8 cellular contexts compared by ENCODE assay signal in genomic region chr19:2391118-2391725, GRCh38. TPM values are rescaled to one million over a fixed set of nuclear protein-coding genes. Genes with fewer than 3 reads are reported as not detected.
DNase-seq lines count a peak whose midpoint lies in the region; ATAC-seq, FAIRE-seq and TF ChIP-seq lines count a peak whose summit lies in the region.

No MANE protein-coding gene starts in this region.

- no peak overlapping the region for H3K4me2 ChIP-seq in Loucy (ENCODE audit: low read depth, low read length, poor library complexity, severe bottlenecking)

- H3K9me3 Mint-ChIP-seq in activated CD8-positive, alpha-beta memory T cell treated with anti-CD3 and anti-CD28 coated beads, Interleukin-2, amount 10 ng/mL, durations not matched to agents 7 days and 5 days (ENCODE audit: low read depth), result no peaks in the 10 kb centered on the region

- no peaks in the 10 kb centered on the region for H3F3A ChIP-seq in Loucy (ENCODE audit: low read depth)

- no peaks in the 10 kb centered on the region for H3K36me3 ChIP-seq in Loucy (ENCODE audit: insufficient read depth, low read length)
- no peaks in the 10 kb centered on the region for H3K36me3 ChIP-seq in breast epithelium
- no peaks in the 10 kb centered on the region for H3K36me3 ChIP-seq in kidney (ENCODE audit: control insufficient read depth in 1 of 2, insufficient read depth in 2 of 2, low read length in 2 of 2)

- no peak overlapping the region for H3K4me3 ChIP-seq in Loucy (ENCODE audit: low read length, poor library complexity, severe bottlenecking)
- no peak overlapping the region for H3K4me3 ChIP-seq in breast epithelium
- no peak overlapping the region for H3K4me3 ChIP-seq in kidney (ENCODE audit: low read length in 2 of 2)

- H3K27ac ChIP-seq in breast epithelium (no peak overlapping the region), kidney (ENCODE audit: low read depth in 2 of 2, low read length in 2 of 2) (no peak overlapping the region)

- H3K36me3 Mint-ChIP-seq in activated CD8-positive, alpha-beta memory T cell treated with anti-CD3 and anti-CD28 coated beads, Interleukin-2, amount 10 ng/mL, durations not matched to agents 7 days and 5 days, result no peaks in the 10 kb centered on the region

- no peak overlapping the region for H3K4me3 Mint-ChIP-seq in activated CD8-positive, alpha-beta memory T cell treated with anti-CD3 and anti-CD28 coated beads, Interleukin-2, amount 10 ng/mL, durations not matched to agents 7 days and 5 days

- H3K9ac ChIP-seq in Loucy (ENCODE audit: low read depth, low read length, poor library complexity, severe bottlenecking), result no peak overlapping the region
- H3K9ac ChIP-seq in kidney (ENCODE audit: low read length in 2 of 2), result no peak overlapping the region

- H3K27ac Mint-ChIP-seq in activated CD8-positive, alpha-beta memory T cell treated with anti-CD3 and anti-CD28 coated beads, Interleukin-2, amount 10 ng/mL, durations not matched to agents 7 days and 5 days, result no peak overlapping the region

- TF ChIP-seq CTCF in Loucy (conservative IDR thresholded peaks at IDR 0.05; ENCODE audit: low read length) (peak; percentile 81), breast epithelium (IDR thresholded peaks at IDR 0.05) (peak; percentile 68 to 84 (median 81)), kidney (IDR thresholded peaks at IDR 0.05; ENCODE audit: borderline replicate concordance, extremely low read depth, insufficient read depth) (peak; percentile 73)

- peak; percentile 61 for FAIRE-seq in kidney (lab: Jason Lieb, UNC)

- peak; percentile 51 for DNase-seq in activated CD8-positive, alpha-beta memory T cell treated with anti-CD3 and anti-CD28 coated beads, Interleukin-2, amount 10 ng/mL, durations not matched to agents 7 days and 5 days
- DNase-seq in activated CD8-positive, alpha-beta memory T cell treated with anti-CD3 and anti-CD28 coated beads for 24 hours, result no peak
- DNase-seq in SK-N-DZ (ENCODE audit: low spot score) (peak; percentile 70), breast epithelium (ENCODE audit: low spot score in 2 of 2) (no peak), kidney (no peak)
- peak in 4 of 6 experiments; percentile 19 to 57 (median 38) for DNase-seq in stimulated activated naive CD4-positive, alpha-beta T cell (lab: John Stamatoyannopoulos, UW)

- peak; percentile 42 for ATAC-seq in activated CD8-positive, alpha-beta memory T cell treated with anti-CD3 and anti-CD28 coated beads, Interleukin-2, amount 10 ng/mL, durations not matched to agents 7 days and 5 days
- ATAC-seq in HG03280 (IDR thresholded peaks at IDR 0.05; ENCODE audit: unreplicated experiment), result no peak

- peaks cover 21% of the 10 kb centered on the region for H3K27me3 Mint-ChIP-seq in activated CD8-positive, alpha-beta memory T cell treated with anti-CD3 and anti-CD28 coated beads, Interleukin-2, amount 10 ng/mL, durations not matched to agents 7 days and 5 days

- H3K4me1 ChIP-seq in Loucy (ENCODE audit: insufficient read depth, low read length, poor library complexity, severe bottlenecking) (no peaks in the 10 kb centered on the region), breast epithelium (no peaks in the 10 kb centered on the region), kidney (ENCODE audit: control insufficient read depth in 1 of 2, insufficient read depth in 1 of 2, low read depth in 1 of 2, low read length in 2 of 2) (no peaks in the 10 kb centered on the region)

- intact Hi-C loops in breast epithelium (cut with DNase I; ENCODE audit: low total_unique reads) (no loop called here), kidney (cut with DNase I) (no loop called here)

- H2AFZ ChIP-seq in Loucy (ENCODE audit: low read length), result no peak overlapping the region

- H3K27me3 ChIP-seq in Loucy (ENCODE audit: insufficient read depth, low read length, poor library complexity, severe bottlenecking) (no peaks in the 10 kb centered on the region), breast epithelium (no peaks in the 10 kb centered on the region)

- H3K4me1 Mint-ChIP-seq in activated CD8-positive, alpha-beta memory T cell treated with anti-CD3 and anti-CD28 coated beads, Interleukin-2, amount 10 ng/mL, durations not matched to agents 7 days and 5 days, result peaks cover 19% of the 10 kb centered on the region

- H3K9me3 ChIP-seq in Loucy (ENCODE audit: insufficient read depth, low read depth, low read length) (no peaks in the 10 kb centered on the region), breast epithelium (no peaks in the 10 kb centered on the region), kidney (ENCODE audit: control insufficient read depth in 1 of 2, low read length in 2 of 2) (no peaks in the 10 kb centered on the region)

- no peaks in the 10 kb centered on the region for H3K9me2 ChIP-seq in Loucy (replicated peaks; ENCODE audit: low read depth, low read length)

- H4K20me1 ChIP-seq in Loucy (ENCODE audit: insufficient read depth, low read length, poor library complexity, severe bottlenecking), result no peaks in the 10 kb centered on the region

- TF ChIP-seq POLR2A in breast epithelium (IDR thresholded peaks at IDR 0.05), result no peak

- H3K79me2 ChIP-seq in Loucy (ENCODE audit: insufficient read depth, low read length), result no peaks in the 10 kb centered on the region

- CTCF ChIA-PET in activated CD8-positive, alpha-beta memory T cell treated with anti-CD3 and anti-CD28 coated beads, Interleukin-2, amount 10 ng/mL, durations not matched to agents 7 days and 5 days (lab: Charles Lee), result interaction anchor here (0.6 to 4.7 kb wide), 11 partner anchors 19 to 394 kb away, joined by 3 to 22 read pairs (median 3); partner anchors contain the start of gene LSM7

RNA-seq across cellular contexts. Expression of gene TMPRSS9, which starts 31.2 kb away (rescaled TPM):
- not detected for total RNA-seq in activated CD8-positive, alpha-beta memory T cell treated with anti-CD3 and anti-CD28 coated beads, Interleukin-2, amount 10 ng/mL, durations not matched to agents 7 days and 5 days
- 0.15 and 0.39 TPM in 2 replicates for polyA plus RNA-seq in SK-N-DZ (2014; cell fraction: cytosol; rRNA removed)
- polyA plus RNA-seq in SK-N-DZ (2014; cell fraction: nucleus; rRNA removed), result 0.58 and 0.79 TPM in 2 replicates
- total RNA-seq in breast epithelium (under 1 TPM in 1 of 3 donors, not detected in 2; under 0.01 TPM), kidney (not detected)
- not detected for polyA plus RNA-seq in kidney (ENCODE audit: insufficient read depth, low read depth, low replicate concordance)

RNA-seq across cellular contexts. Expression of gene TIMM13, which starts 36.2 kb away (rescaled TPM):
- total RNA-seq in activated CD8-positive, alpha-beta memory T cell treated with anti-CD3 and anti-CD28 coated beads, Interleukin-2, amount 10 ng/mL, durations not matched to agents 7 days and 5 days, result 10 to 100 TPM; 66.4 to 91.9 TPM
- 74.0 and 74.4 TPM in 2 replicates for polyA plus RNA-seq in SK-N-DZ (2014; cell fraction: cytosol; rRNA removed)
- polyA plus RNA-seq in SK-N-DZ (2014; cell fraction: nucleus; rRNA removed), result 50.3 and 54.7 TPM in 2 replicates
- total RNA-seq in breast epithelium (10 to 100 TPM; 27.7 to 34.4 (median 28.1) TPM), kidney (69.7 TPM)
- polyA plus RNA-seq in kidney (ENCODE audit: insufficient read depth, low read depth, low replicate concordance), result 188 TPM

Comparison
In these comparisons a context has a peak if more than half of its experiments do, and no peak if none do; other contexts are left out.
1. DNase-seq: peak in activated CD8-positive, alpha-beta memory T cell treated with anti-CD3 and anti-CD28 coated beads, Interleukin-2, amount 10 ng/mL, durations not matched to agents 7 days and 5 days (single experiment), SK-N-DZ (single experiment) and stimulated activated naive CD4-positive, alpha-beta T cell (4 of 6); none in activated CD8-positive, alpha-beta memory T cell treated with anti-CD3 and anti-CD28 coated beads for 24 hours (single experiment), breast epithelium (0 of 2) and kidney (single experiment).
2. Peak in every context shown above with its lines, with median percentiles within 50 percentile points of each other: CTCF ChIP-seq.